ENCODE assay signal across 12 cellular contexts in the genomic region with DNA sequence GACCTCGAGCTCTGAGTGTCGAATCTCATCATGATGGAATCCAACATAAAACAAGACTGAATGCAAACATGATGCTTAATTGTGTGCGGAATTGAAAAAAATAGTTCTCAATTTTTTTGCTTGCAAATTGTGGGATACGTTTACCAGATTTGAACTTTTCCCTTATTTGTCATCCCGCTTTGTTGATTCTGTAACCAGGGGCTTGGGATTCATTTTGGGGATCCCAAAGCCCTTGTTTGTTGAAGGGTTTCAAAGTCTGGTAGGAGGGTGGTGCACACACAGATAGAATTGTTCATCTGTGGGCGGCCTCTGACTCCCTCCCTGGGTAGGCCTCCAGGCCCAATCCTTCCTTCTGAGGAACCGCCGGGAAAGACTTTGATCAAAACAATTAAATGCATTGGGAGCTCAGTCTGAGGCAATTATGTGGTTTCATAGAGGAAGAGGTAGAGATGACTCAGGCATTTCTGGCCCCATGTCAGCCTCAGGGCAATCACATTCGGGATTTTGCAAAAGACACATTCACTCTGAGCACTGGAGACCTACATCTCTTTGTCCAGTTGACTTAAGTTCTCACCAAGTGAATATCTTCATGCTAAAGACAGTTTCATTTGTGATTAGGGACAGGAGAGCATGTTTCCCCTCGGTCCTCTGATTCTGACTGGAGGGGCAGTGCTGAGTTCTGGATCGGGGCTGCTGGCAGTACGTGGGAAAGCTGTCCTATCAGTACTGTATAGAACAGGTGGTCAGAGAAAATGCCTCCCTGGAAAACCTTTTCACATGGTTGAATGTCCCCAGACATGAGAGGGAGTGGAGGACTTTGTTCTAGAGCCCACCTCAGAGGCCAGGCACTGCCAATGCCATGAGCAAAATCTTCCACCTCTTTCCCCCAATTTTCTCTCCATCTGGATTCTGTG. TPM values are rescaled to one million over a fixed set of nuclear protein-coding genes. Genes with fewer than 3 reads are reported as not detected.
DNase-seq lines count a peak whose midpoint lies in the region; ATAC-seq and TF ChIP-seq lines count a peak whose summit lies in the region.
"Had no signal": no experiment of that assay in that cellular context is flagged by ENCODE, and none has a peak within 500 bp of the region (broad histone marks: within the 10 kb centered on the region; RNA-seq: fewer than 3 reads in every experiment).

No MANE protein-coding gene starts in this region.

- H3K27me3 ChIP-seq in heart left ventricle: peaks cover 0 to 72% (median 13%) of the 10 kb centered on the region in 9 donors

- TF ChIP-seq CTCF in AG09319 (IDR thresholded peaks at IDR 0.05; ENCODE audit: low read depth, low read length) (no peak), GM20000 (IDR thresholded peaks at IDR 0.05; ENCODE audit: extremely low read depth, missing control alignments) (no peak), nephron progenitor cell (IDR thresholded peaks at IDR 0.05) (no peak), heart left ventricle (IDR thresholded peaks at IDR 0.05) (no peak)

- H3K27me3 Mint-ChIP-seq in activated CD4-positive, alpha-beta T cell treated with anti-CD3 and anti-CD28 coated beads, Interleukin-2, amount 10 ng/mL, durations not matched to agents 7 days and 5 days: peaks cover 61% of the 10 kb centered on the region
- peaks cover 63% of the 10 kb centered on the region for H3K27me3 Mint-ChIP-seq in nephron progenitor cell (ENCODE audit: low read depth, poor library complexity)

- H3K4me1 ChIP-seq in heart left ventricle: no peaks in the 10 kb centered on the region

- H3K36me3 ChIP-seq in heart left ventricle: no peaks in the 10 kb centered on the region

- no peak overlapping the region for H3K27ac ChIP-seq in heart left ventricle

- no peak overlapping the region for H3K4me3 ChIP-seq in heart left ventricle

- no peak overlapping the region for H3K27ac Mint-ChIP-seq in activated CD4-positive, alpha-beta T cell treated with anti-CD3 and anti-CD28 coated beads, Interleukin-2, amount 10 ng/mL, durations not matched to agents 7 days and 5 days
- no peak overlapping the region for H3K27ac Mint-ChIP-seq in nephron progenitor cell
- H3K27ac Mint-ChIP-seq: activated T-cell treated with anti-CD3 and anti-CD28 coated beads, Interleukin-2, amount 50 U/mL, for 72 hours; T-helper 17 cell had no signal

- no peak overlapping the region for H3K4me3 Mint-ChIP-seq in activated CD4-positive, alpha-beta T cell treated with anti-CD3 and anti-CD28 coated beads, Interleukin-2, amount 10 ng/mL, durations not matched to agents 7 days and 5 days
- H3K4me3 Mint-ChIP-seq in nephron progenitor cell: no peak overlapping the region
- H3K4me3 Mint-ChIP-seq: activated T-cell treated with anti-CD3 and anti-CD28 coated beads, Interleukin-2, amount 50 U/mL, for 72 hours; T-helper 17 cell had no signal

- H3K36me3 Mint-ChIP-seq in activated CD4-positive, alpha-beta T cell treated with anti-CD3 and anti-CD28 coated beads, Interleukin-2, amount 10 ng/mL, durations not matched to agents 7 days and 5 days (ENCODE audit: low read depth): no peaks in the 10 kb centered on the region
- no peaks in the 10 kb centered on the region for H3K36me3 Mint-ChIP-seq in nephron progenitor cell (ENCODE audit: low read depth)

- H3K4me1 Mint-ChIP-seq in activated CD4-positive, alpha-beta T cell treated with anti-CD3 and anti-CD28 coated beads, Interleukin-2, amount 10 ng/mL, durations not matched to agents 7 days and 5 days: no peaks in the 10 kb centered on the region
- no peaks in the 10 kb centered on the region for H3K4me1 Mint-ChIP-seq in nephron progenitor cell
- H3K4me1 Mint-ChIP-seq: T-helper 17 cell had no signal

- no peak for ATAC-seq in heart left ventricle
- ATAC-seq: activated T-cell treated with anti-CD3 and anti-CD28 coated beads, Interleukin-2, amount 50 U/mL, for 72 hours; T-helper 17 cell had no signal

- CTCF ChIA-PET in activated CD4-positive, alpha-beta T cell treated with anti-CD3 and anti-CD28 coated beads, Interleukin-2, amount 10 ng/mL, durations not matched to agents 7 days and 5 days (lab: Charles Lee): no interaction called here

- H3K9me3 ChIP-seq in heart left ventricle: no peaks in the 10 kb centered on the region

- H3K9me3 Mint-ChIP-seq in activated CD4-positive, alpha-beta T cell treated with anti-CD3 and anti-CD28 coated beads, Interleukin-2, amount 10 ng/mL, durations not matched to agents 7 days and 5 days: no peaks in the 10 kb centered on the region
- H3K9me3 Mint-ChIP-seq in nephron progenitor cell: peaks cover 3% of the 10 kb centered on the region
- H3K9me3 Mint-ChIP-seq: activated T-cell treated with anti-CD3 and anti-CD28 coated beads, Interleukin-2, amount 50 U/mL, for 72 hours had no signal

- WGBS in heart left ventricle, 4 donors: 66 to 78% (median 72%) methylated on average over 12 of the region's 12 CpGs

- intact Hi-C loops in heart left ventricle (cut with DNase I): no loop called here

- DNase-seq in AG09319 (ENCODE audit: extremely low read depth, low read depth) (peak; percentile 56), LoVo (ENCODE audit: low spot score) (peak; percentile 97), amniotic epithelial cell (ENCODE audit: low read depth) (peak; percentile 94), islet precursor cell (peak; percentile 90), GM20000 (ENCODE audit: low spot score) (no peak), nephron progenitor cell (no peak), heart left ventricle (no peak)
- DNase-seq in activated CD4-positive, alpha-beta T cell treated with anti-CD3 and anti-CD28 coated beads, Interleukin-2, amount 10 ng/mL, durations not matched to agents 7 days and 5 days: no peak
- DNase-seq: activated T-cell treated with anti-CD3 and anti-CD28 coated beads, Interleukin-2, amount 50 U/mL, for 72 hours; NCI-H187 treated with DMSO at 0.1 percent for 48 hours; T-helper 17 cell had no signal

- POLR2A ChIA-PET in activated CD4-positive, alpha-beta T cell treated with anti-CD3 and anti-CD28 coated beads, Interleukin-2, amount 10 ng/mL, durations not matched to agents 7 days and 5 days (lab: Charles Lee): no interaction called here

- no peak for TF ChIP-seq POLR2A in heart left ventricle (IDR thresholded peaks at IDR 0.05)

RNA-seq across cellular contexts. Expression of a gene that starts 27.8 kb away (rescaled TPM):
- total RNA-seq in activated CD4-positive, alpha-beta T cell treated with anti-CD3 and anti-CD28 coated beads, Interleukin-2, amount 10 ng/mL, durations not matched to agents 7 days and 5 days: not detected
- not detected for total RNA-seq in heart left ventricle
- not detected for polyA plus RNA-seq in heart left ventricle
- total RNA-seq: activated T-cell treated with anti-CD3 and anti-CD28 coated beads, Interleukin-2, amount 50 U/mL, for 72 hours; mucosa of gallbladder; T-helper 17 cell had no signal

RNA-seq across cellular contexts. Expression of a gene that starts 45.7 kb away (rescaled TPM):
- total RNA-seq in activated CD4-positive, alpha-beta T cell treated with anti-CD3 and anti-CD28 coated beads, Interleukin-2, amount 10 ng/mL, durations not matched to agents 7 days and 5 days: not detected
- total RNA-seq in heart left ventricle: 1 to 10 TPM in 1 of 9 donors, under 1 TPM in 2, not detected in 6; 0.43 to 3.9 (median 0.63) TPM
- under 1 TPM in 1 of 2 donors, not detected in 1; 0.24 TPM for polyA plus RNA-seq in heart left ventricle
- total RNA-seq: activated T-cell treated with anti-CD3 and anti-CD28 coated beads, Interleukin-2, amount 50 U/mL, for 72 hours; mucosa of gallbladder; T-helper 17 cell had no signal

RNA-seq across cellular contexts. Expression of a gene that starts 55.9 kb away (rescaled TPM):
- total RNA-seq in activated CD4-positive, alpha-beta T cell treated with anti-CD3 and anti-CD28 coated beads, Interleukin-2, amount 10 ng/mL, durations not matched to agents 7 days and 5 days: not detected
- not detected for total RNA-seq in heart left ventricle
- not detected for polyA plus RNA-seq in heart left ventricle
- total RNA-seq: activated T-cell treated with anti-CD3 and anti-CD28 coated beads, Interleukin-2, amount 50 U/mL, for 72 hours; mucosa of gallbladder; T-helper 17 cell had no signal

Comparison
In these comparisons a context has a peak if more than half of its experiments do, and no peak if none do; other contexts are left out.
1. DNase-seq: peak in AG09319 (single experiment), LoVo (single experiment), amniotic epithelial cell (single experiment) and islet precursor cell (single experiment); none in activated CD4-positive, alpha-beta T cell treated with anti-CD3 and anti-CD28 coated beads, Interleukin-2, amount 10 ng/mL, durations not matched to agents 7 days and 5 days (single experiment), GM20000 (single experiment), nephron progenitor cell (single experiment) and heart left ventricle (0 of 5).